In genomic region chr11:134098566-134099184, GRCh38 we compare ENCODE assay signal across 13 cellular contexts. TPM values are rescaled to one million over a fixed set of nuclear protein-coding genes. Genes with fewer than 3 reads are reported as not detected.
A peak's percentile ranks its signal among the peaks of the same experiment; 100 is the strongest.
DNase-seq lines count a peak whose midpoint lies in the region; ATAC-seq and TF ChIP-seq lines count a peak whose summit lies in the region.
"Had no signal": no experiment of that assay in that cellular context is flagged by ENCODE, and none has a peak within 500 bp of the region (broad histone marks: within the 10 kb centered on the region; RNA-seq: fewer than 3 reads in every experiment).

No MANE protein-coding gene starts in this region.

- H3K23ac ChIP-seq in H9 (ENCODE audit: insufficient read length, low read depth, low read length) = no peak overlapping the region

- H4K5ac ChIP-seq in H9 (ENCODE audit: insufficient read length, low read depth, low read length) = no peak overlapping the region

- H3K18ac ChIP-seq in H9 (ENCODE audit: insufficient read length, low read depth, low read length) = no peak overlapping the region

- no peaks in the 10 kb centered on the region for H3K9me2 ChIP-seq in SK-N-SH

- no peak overlapping the region for H2BK12ac ChIP-seq in H9 (ENCODE audit: insufficient read length, low read depth, low read length)

- H3K27ac ChIP-seq in H9 (ENCODE audit: insufficient read length, low read depth, low read length) = no peak overlapping the region
- no peak overlapping the region for H3K27ac ChIP-seq in SK-N-SH (ENCODE audit: low read depth in 2 of 2, low read length in 1 of 2)
- no peak overlapping the region for H3K27ac ChIP-seq in adrenal gland
- H3K27ac ChIP-seq: heart left ventricle, skin epidermis, suprapubic skin had no signal

- no peak overlapping the region for H3K56ac ChIP-seq in H9 (ENCODE audit: insufficient read length, low read depth, low read length)

- H4K20me1 ChIP-seq in H9 (ENCODE audit: control insufficient read depth, insufficient read depth, insufficient read length) (no peaks in the 10 kb centered on the region), SK-N-SH (ENCODE audit: insufficient read depth) (0 out of 2 replicates have a peak, but pooled peaks cover 7% of the 10 kb centered on the region)

- H2BK5ac ChIP-seq in H9 (ENCODE audit: insufficient read length, low read length) = no peak overlapping the region

- H3T11ph ChIP-seq in H9 (ENCODE audit: low read length) = no peak overlapping the region

- no peak overlapping the region for H4K91ac ChIP-seq in H9 (ENCODE audit: insufficient read length, low read depth, low read length)

- POLR2A ChIA-PET in SK-N-SH (lab: Yijun Ruan, JAX) = no interaction called here
- POLR2A ChIA-PET in activated CD4-positive, alpha-beta memory T cell treated with anti-CD3 and anti-CD28 coated beads, Interleukin-2, amount 10 ng/mL, durations not matched to agents 7 days and 5 days (lab: Charles Lee) = interaction anchor here (1.0 kb wide), 1 partner anchor 40 kb away, joined by 3 read pairs; no protein-coding TSS in a partner anchor

- TF ChIP-seq CTCF in H9 (conservative IDR thresholded peaks at IDR 0.05) = peak; percentile 65
- no peak; the same call in 1 of the 2 replicates for TF ChIP-seq CTCF in SK-N-SH (IDR thresholded peaks at IDR 0.05)
- TF ChIP-seq CTCF in kidney epithelial cell (IDR thresholded peaks at IDR 0.05; ENCODE audit: insufficient read depth, low read length, poor library complexity, severe bottlenecking) = peak; percentile 36
- TF ChIP-seq CTCF in adrenal gland (IDR thresholded peaks at IDR 0.05) = peak in 1 of 6 experiments; percentile 16

- peak; percentile 68 for DNase-seq in DMS53 (lab: John Stamatoyannopoulos, UW)
- DNase-seq in H9 = no peak
- no peak for DNase-seq in SK-N-SH
- no peak for DNase-seq in kidney epithelial cell (ENCODE audit: low read depth)
- DNase-seq in adrenal gland = no peak
- no peak for DNase-seq in activated CD4-positive, alpha-beta memory T cell treated with anti-CD3 and anti-CD28 coated beads, Interleukin-2, amount 10 ng/mL, durations not matched to agents 7 days and 5 days
- no peak for DNase-seq in NCI-H510A (lab: John Stamatoyannopoulos, UW)
- DNase-seq: heart left ventricle, T-cell had no signal

- H3K4me1 ChIP-seq in H9 (ENCODE audit: insufficient read depth, low read length) = no peaks in the 10 kb centered on the region
- H3K4me1 ChIP-seq in SK-N-SH (ENCODE audit: control insufficient read depth in 1 of 2, insufficient read depth in 2 of 2, low read depth in 1 of 2, low read length in 1 of 2) = peaks cover 0 to 4% of the 10 kb centered on the region in 2 experiments; a peak in 1 of 4 replicates
- H3K4me1 ChIP-seq in adrenal gland (replicated peaks in 1 of 2) = no peaks in the 10 kb centered on the region
- H3K4me1 ChIP-seq: heart left ventricle, suprapubic skin had no signal

- no peak overlapping the region for H3K4me3 Mint-ChIP-seq in H9
- no peak overlapping the region for H3K4me3 Mint-ChIP-seq in activated CD4-positive, alpha-beta memory T cell treated with anti-CD3 and anti-CD28 coated beads, Interleukin-2, amount 10 ng/mL, durations not matched to agents 7 days and 5 days
- H3K4me3 Mint-ChIP-seq: activated naive CD8-positive, alpha-beta T cell; T-cell had no signal

- H2BK20ac ChIP-seq in H9 (ENCODE audit: low read depth, low read length, poor library complexity, severe bottlenecking) = no peak overlapping the region

- no peak overlapping the region for H3K4me3 ChIP-seq in SK-N-SH (ENCODE audit: low read depth in 2 of 2, low read length in 1 of 2)
- H3K4me3 ChIP-seq in kidney epithelial cell (ENCODE audit: low read depth, low read length) = no peak overlapping the region
- no peak overlapping the region for H3K4me3 ChIP-seq in adrenal gland
- H3K4me3 ChIP-seq: heart left ventricle, skin epidermis, suprapubic skin had no signal

- H3K27me3 ChIP-seq in H9 (ENCODE audit: insufficient read depth, low read length) = no peaks in the 10 kb centered on the region
- H3K27me3 ChIP-seq in SK-N-SH (ENCODE audit: insufficient read depth) = no peaks in the 10 kb centered on the region
- no peaks in the 10 kb centered on the region for H3K27me3 ChIP-seq in kidney epithelial cell (ENCODE audit: control insufficient read depth, insufficient read depth, low read length)
- no peaks in the 10 kb centered on the region for H3K27me3 ChIP-seq in adrenal gland
- H3K27me3 ChIP-seq: heart left ventricle, suprapubic skin had no signal

- no peaks in the 10 kb centered on the region; the same call in 1 of the 2 replicates for H3K79me2 ChIP-seq in H9 (ENCODE audit: insufficient read depth, low read length)
- peaks cover 17% of the 10 kb centered on the region for H3K79me2 ChIP-seq in SK-N-SH (ENCODE audit: insufficient read depth)

- H3K9me3 Mint-ChIP-seq in H9 = peaks cover 20 to 34% of the 10 kb centered on the region in 2 experiments
- H3K9me3 Mint-ChIP-seq in activated CD4-positive, alpha-beta memory T cell treated with anti-CD3 and anti-CD28 coated beads, Interleukin-2, amount 10 ng/mL, durations not matched to agents 7 days and 5 days = no peaks in the 10 kb centered on the region
- H3K9me3 Mint-ChIP-seq: T-cell had no signal

- H3K4me2 ChIP-seq in H9 (ENCODE audit: insufficient read depth, insufficient read length, low read length) (no peak overlapping the region), SK-N-SH (no peak overlapping the region)

- no peak overlapping the region for H3K4ac ChIP-seq in H9 (ENCODE audit: low read depth, low read length)

- CTCF ChIA-PET in SK-N-SH (lab: Yijun Ruan, JAX) = interaction anchor here (0.9 to 3.6 kb wide), 14 partner anchors 8 to 53 kb away, joined by 3 to 11 read pairs (median 4); no protein-coding TSS in a partner anchor
- CTCF ChIA-PET in activated CD4-positive, alpha-beta memory T cell treated with anti-CD3 and anti-CD28 coated beads, Interleukin-2, amount 10 ng/mL, durations not matched to agents 7 days and 5 days (lab: Charles Lee) = interaction anchor here (0.8 to 2.4 kb wide), 11 partner anchors 15 to 171 kb away, joined by 3 to 34 read pairs (median 3); no protein-coding TSS in a partner anchor

- no peaks in the 10 kb centered on the region for H3F3A ChIP-seq in SK-N-SH (replicated peaks; ENCODE audit: insufficient read depth)

- peak; percentile 51 for TF ChIP-seq RAD21 in SK-N-SH (IDR thresholded peaks at IDR 0.05; ENCODE audit: low read length)

- peaks cover 5 to 34% (median 31%) of the 10 kb centered on the region in 3 experiments for H3K36me3 Mint-ChIP-seq in H9 (ENCODE audit: insufficient read depth in 1 of 3, low read depth in 3 of 3)
- H3K36me3 Mint-ChIP-seq in activated CD4-positive, alpha-beta memory T cell treated with anti-CD3 and anti-CD28 coated beads, Interleukin-2, amount 10 ng/mL, durations not matched to agents 7 days and 5 days (ENCODE audit: low read depth) = no peaks in the 10 kb centered on the region
- H3K36me3 Mint-ChIP-seq: activated naive CD8-positive, alpha-beta T cell had no signal

- no peak overlapping the region for H3K9ac ChIP-seq in H9 (ENCODE audit: extremely low read depth, insufficient read length, low read length)
- no peak overlapping the region for H3K9ac ChIP-seq in SK-N-SH

- H3K14ac ChIP-seq in H9 (ENCODE audit: insufficient read depth, low read length) = no peak overlapping the region

- intact Hi-C loops in adrenal gland (cut with DNase I) = no loop called here

- no peak overlapping the region for H2AFZ ChIP-seq in H9 (ENCODE audit: low read length)
- H2AFZ ChIP-seq in SK-N-SH (ENCODE audit: low read depth) = no peak overlapping the region

- no peak for ATAC-seq in GM18909 (IDR thresholded peaks at IDR 0.05; ENCODE audit: poor library complexity, unreplicated experiment)
- ATAC-seq: heart left ventricle had no signal

- no peak overlapping the region for H4K8ac ChIP-seq in H9 (replicated peaks; ENCODE audit: insufficient read length, low read depth, low read length)

- H2AK5ac ChIP-seq in H9 (ENCODE audit: insufficient read length, low read length) = no peak overlapping the region

- H3K9me3 ChIP-seq in H9 (ENCODE audit: control insufficient read depth, low read depth, low read length) (no peaks in the 10 kb centered on the region), SK-N-SH (no peaks in the 10 kb centered on the region), adrenal gland (replicated peaks in 1 of 3) (no peaks in the 10 kb centered on the region)
- H3K9me3 ChIP-seq: heart left ventricle, suprapubic skin had no signal

- no peaks in the 10 kb centered on the region for H3K23me2 ChIP-seq in H9 (ENCODE audit: insufficient read length, low read depth, low read length, poor library complexity, severe bottlenecking)

- no peaks in the 10 kb centered on the region; the same call in 1 of the 2 replicates for H3K27me3 Mint-ChIP-seq in H9 (ENCODE audit: low read depth)
- H3K27me3 Mint-ChIP-seq in activated CD4-positive, alpha-beta memory T cell treated with anti-CD3 and anti-CD28 coated beads, Interleukin-2, amount 10 ng/mL, durations not matched to agents 7 days and 5 days = peaks cover 4% of the 10 kb centered on the region
- H3K27me3 Mint-ChIP-seq: activated naive CD8-positive, alpha-beta T cell; T-cell had no signal

- no peak overlapping the region for H2BK120ac ChIP-seq in H9 (ENCODE audit: low read depth, low read length, poor library complexity, severe bottlenecking)

- no CpG with 5 or more reads among the region's 3 CpGs for whole genome bisulfite sequencing in H9 (ENCODE audit: extremely low coverage, insufficient read length, low lambda C conversion rate)
- WGBS in SK-N-SH (ENCODE audit: low lambda C conversion rate) = 91% methylated on average over 3 of the region's 3 CpGs
- WGBS in adrenal gland, 4 donors = 89 to 96% (median 95%) methylated on average over 2 to 3 of the region's 3 CpGs

- H2BK15ac ChIP-seq in H9 (ENCODE audit: low read depth, low read length) = no peak overlapping the region

- no peak for TF ChIP-seq EP300 in SK-N-SH (IDR thresholded peaks at IDR 0.05; ENCODE audit: borderline replicate concordance in 1 of 2, low read depth in 1 of 2, low read length in 1 of 2)

- H3K79me1 ChIP-seq in H9 (ENCODE audit: insufficient read depth, low read depth, low read length, poor library complexity, severe bottlenecking) = peaks cover 7% of the 10 kb centered on the region

- peaks cover 10 to 18% of the 10 kb centered on the region in 2 experiments for H3K4me1 Mint-ChIP-seq in H9
- H3K4me1 Mint-ChIP-seq in activated CD4-positive, alpha-beta memory T cell treated with anti-CD3 and anti-CD28 coated beads, Interleukin-2, amount 10 ng/mL, durations not matched to agents 7 days and 5 days = no peaks in the 10 kb centered on the region

- H3K36me3 ChIP-seq in SK-N-SH (replicated peaks in 1 of 2; ENCODE audit: control insufficient read depth in 1 of 2, insufficient read depth in 2 of 2, low read length in 1 of 2) = no peaks in the 10 kb centered on the region
- H3K36me3 ChIP-seq in kidney epithelial cell (ENCODE audit: control insufficient read depth, insufficient read depth, low read length) = no peaks in the 10 kb centered on the region
- no peaks in the 10 kb centered on the region for H3K36me3 ChIP-seq in adrenal gland (replicated peaks in 1 of 2)
- H3K36me3 ChIP-seq: heart left ventricle, suprapubic skin had no signal

- TF ChIP-seq POLR2A in adrenal gland (IDR thresholded peaks at IDR 0.05) = no peak

- H3K27ac Mint-ChIP-seq in H9 = 0 out of 7 replicates have a peak overlapping the region, but pooled peaks of 1 of the 3 experiments have one; percentile 18
- no peak overlapping the region for H3K27ac Mint-ChIP-seq in activated CD4-positive, alpha-beta memory T cell treated with anti-CD3 and anti-CD28 coated beads, Interleukin-2, amount 10 ng/mL, durations not matched to agents 7 days and 5 days
- H3K27ac Mint-ChIP-seq: activated naive CD8-positive, alpha-beta T cell; T-cell had no signal

RNA-seq across cellular contexts. Expression of gene JAM3, which starts 29.8 kb away (rescaled TPM):
- total RNA-seq in H9 (2021) (30.0 and 36.5 TPM in 2 replicates), kidney epithelial cell (24.6 and 28.0 TPM in 2 replicates), adrenal gland (10 to 100 TPM; 21.2 to 42.2 (median 39.2) TPM)
- polyA plus RNA-seq in SK-N-SH (2012; rRNA removed) (34.5 and 56.8 TPM in 2 replicates), adrenal gland (10 to 100 TPM; 18.0 to 24.3 (median 23.3) TPM)
- 36.2 and 42.6 TPM in 2 replicates for polyA plus RNA-seq in SK-N-SH (2012; cell fraction: cytosol; rRNA removed)
- 39.1 and 46.6 TPM in 2 replicates for polyA plus RNA-seq in SK-N-SH (2012; cell fraction: nucleus; rRNA removed)
- 1 to 10 TPM; 4.5 to 5.1 TPM for total RNA-seq in activated CD4-positive, alpha-beta memory T cell treated with anti-CD3 and anti-CD28 coated beads, Interleukin-2, amount 10 ng/mL, durations not matched to agents 7 days and 5 days
